In genomic region chr6:108799356-108799720, GRCh38 we compare ENCODE assay signal across 15 cellular contexts. TPM values are rescaled to one million over a fixed set of nuclear protein-coding genes. Genes with fewer than 3 reads are reported as not detected.
DNase-seq lines count a peak whose midpoint lies in the region; ATAC-seq and TF ChIP-seq lines count a peak whose summit lies in the region.
"Had no signal": no experiment of that assay in that cellular context is flagged by ENCODE, and none has a peak within 500 bp of the region (broad histone marks: within the 10 kb centered on the region; RNA-seq: fewer than 3 reads in every experiment).

No MANE protein-coding gene starts in this region.

- peaks cover 6% of the 10 kb centered on the region for H3K27me3 Mint-ChIP-seq in T-helper 2 cell treated with Interferon-gamma antibody and Interleukin-4, amounts not matched to agents 5 μg/mL and 100 μg/mL, for 36 hours (ENCODE audit: low read depth)
- no peaks in the 10 kb centered on the region for H3K27me3 Mint-ChIP-seq in endodermal cell (ENCODE audit: insufficient read depth)

- peaks cover 38% of the 10 kb centered on the region for H3K4me1 Mint-ChIP-seq in T-helper 2 cell treated with Interferon-gamma antibody and Interleukin-4, amounts not matched to agents 5 μg/mL and 100 μg/mL, for 36 hours (ENCODE audit: low read depth)
- H3K4me1 Mint-ChIP-seq in endodermal cell = peaks cover 14% of the 10 kb centered on the region

- no peak overlapping the region for H3K14ac ChIP-seq in trophoblast cell (ENCODE audit: low read length)

- H3K27me3 ChIP-seq in endodermal cell (ENCODE audit: control insufficient read depth, insufficient read depth, low read length, poor library complexity, severe bottlenecking) (no peaks in the 10 kb centered on the region), trophoblast cell (ENCODE audit: insufficient read depth, low read length) (no peaks in the 10 kb centered on the region)

- no peak overlapping the region for H2BK120ac ChIP-seq in trophoblast cell (ENCODE audit: insufficient read depth, low read length, poor library complexity)

- no peak overlapping the region for H4K12ac ChIP-seq in trophoblast cell (ENCODE audit: low read depth, low read length)

- no peaks in the 10 kb centered on the region for H3K4me1 ChIP-seq in endodermal cell (ENCODE audit: control insufficient read depth, insufficient read depth, low read length)
- peaks cover 13 to 15% of the 10 kb centered on the region in 2 experiments for H3K4me1 ChIP-seq in trophoblast cell (ENCODE audit: control insufficient read depth in 1 of 2, insufficient read depth in 2 of 2, low read length in 2 of 2)

- no peak overlapping the region for H2AK5ac ChIP-seq in trophoblast cell (ENCODE audit: low read length)

- H3K9me3 ChIP-seq in endodermal cell (ENCODE audit: control insufficient read depth, low read length) = no peaks in the 10 kb centered on the region
- no peaks in the 10 kb centered on the region for H3K9me3 ChIP-seq in trophoblast cell (ENCODE audit: insufficient read depth, low read depth, low read length)

- ATAC-seq in GM19023 (IDR thresholded peaks at IDR 0.05; ENCODE audit: unreplicated experiment) (no peak), HG03135 (IDR thresholded peaks at IDR 0.05; ENCODE audit: unreplicated experiment) (no peak)

- no peak overlapping the region for H2AFZ ChIP-seq in trophoblast cell (ENCODE audit: insufficient read depth, low read length, poor library complexity)

- H3K9ac ChIP-seq in endodermal cell (ENCODE audit: extremely low read depth, low read length, poor library complexity, severe bottlenecking) = no peak overlapping the region
- no peak overlapping the region for H3K9ac ChIP-seq in trophoblast cell (ENCODE audit: low read length)

- H2BK12ac ChIP-seq in trophoblast cell (ENCODE audit: low read length) = no peak overlapping the region

- H2BK5ac ChIP-seq in trophoblast cell (ENCODE audit: low read depth, low read length, poor library complexity) = no peak overlapping the region

- H3K23ac ChIP-seq in trophoblast cell (ENCODE audit: low read length) = no peak overlapping the region

- no peak for DNase-seq in T-helper 2 cell treated with Interferon-gamma antibody and Interleukin-4, amounts not matched to agents 5 μg/mL and 100 μg/mL, for 36 hours (ENCODE audit: low spot score)
- DNase-seq in T-helper 2 cell = no peak
- peak; percentile 81 for DNase-seq in NCI-H82 (lab: John Stamatoyannopoulos, UW)
- DNase-seq in endodermal cell = no peak
- no peak for DNase-seq in trophoblast cell
- DNase-seq in DMS79 (lab: John Stamatoyannopoulos, UW) = no peak
- DNase-seq: 8988T, DMS 273 treated with DMSO at 0.1 percent for 48 hours, EL, HFFc6, NCI-H187, NCI-H345, SIG-M5 had no signal

- peak overlapping the region; percentile 26 for H3K27ac ChIP-seq in endodermal cell (ENCODE audit: low read depth, low read length)
- H3K27ac ChIP-seq in trophoblast cell (ENCODE audit: low read depth, low read length) = no peak overlapping the region

- no peak overlapping the region for H3K18ac ChIP-seq in trophoblast cell (ENCODE audit: low read length)

- H3K27ac Mint-ChIP-seq in T-helper 2 cell treated with Interferon-gamma antibody and Interleukin-4, amounts not matched to agents 5 μg/mL and 100 μg/mL, for 36 hours = peak overlapping the region; percentile 6
- no peak overlapping the region for H3K27ac Mint-ChIP-seq in endodermal cell
- H3K27ac Mint-ChIP-seq: HFFc6 had no signal

- H4K8ac ChIP-seq in trophoblast cell (ENCODE audit: low read depth, low read length) = no peak overlapping the region

- H3K36me3 Mint-ChIP-seq in T-helper 2 cell treated with Interferon-gamma antibody and Interleukin-4, amounts not matched to agents 5 μg/mL and 100 μg/mL, for 36 hours (ENCODE audit: low read depth) = no peaks in the 10 kb centered on the region
- H3K36me3 Mint-ChIP-seq in endodermal cell (ENCODE audit: low read depth) = no peaks in the 10 kb centered on the region

- H3K4me3 ChIP-seq in endodermal cell (ENCODE audit: low read length) = no peak overlapping the region
- H3K4me3 ChIP-seq in trophoblast cell (ENCODE audit: low read depth, low read length) = no peak overlapping the region

- WGBS in endodermal cell (ENCODE audit: insufficient coverage in 1 of 2, insufficient read length in 1 of 2), 2 experiments = 90% methylated on average over 9 of the region's 9 CpGs; no CpG with 5 or more reads in 1 of the 2 experiments
- no CpG with 5 or more reads among the region's 9 CpGs for WGBS in trophoblast cell (ENCODE audit: extremely low coverage, insufficient coverage, insufficient read length)

- TF ChIP-seq CTCF in endodermal cell (conservative IDR thresholded peaks at IDR 0.05) = no peak

- H3K9me3 Mint-ChIP-seq in T-helper 2 cell treated with Interferon-gamma antibody and Interleukin-4, amounts not matched to agents 5 μg/mL and 100 μg/mL, for 36 hours = no peaks in the 10 kb centered on the region
- no peaks in the 10 kb centered on the region for H3K9me3 Mint-ChIP-seq in endodermal cell
- H3K9me3 Mint-ChIP-seq: HFFc6 had no signal

- no peak overlapping the region for H3K4me2 ChIP-seq in trophoblast cell (ENCODE audit: low read length)

- H3K4ac ChIP-seq in trophoblast cell (ENCODE audit: low read depth, low read length) = no peak overlapping the region

- H3K79me2 ChIP-seq in trophoblast cell (ENCODE audit: control insufficient read depth, insufficient read depth, low read length, poor library complexity) = no peaks in the 10 kb centered on the region

- H3K4me3 Mint-ChIP-seq in T-helper 2 cell treated with Interferon-gamma antibody and Interleukin-4, amounts not matched to agents 5 μg/mL and 100 μg/mL, for 36 hours = peak overlapping the region; percentile 73
- no peak overlapping the region for H3K4me3 Mint-ChIP-seq in endodermal cell
- H3K4me3 Mint-ChIP-seq: HFFc6 had no signal

- peak overlapping the region; percentile 34 for H4K91ac ChIP-seq in trophoblast cell (ENCODE audit: low read depth, low read length)

- H3K36me3 ChIP-seq in endodermal cell (ENCODE audit: control insufficient read depth, insufficient read depth, low read length) = no peaks in the 10 kb centered on the region
- H3K36me3 ChIP-seq in trophoblast cell (ENCODE audit: control insufficient read depth in 1 of 2, insufficient read depth in 2 of 2, low read length in 2 of 2) = no peaks in the 10 kb centered on the region

- peaks cover 3% of the 10 kb centered on the region for H3K79me1 ChIP-seq in trophoblast cell (ENCODE audit: low read length)

RNA-seq across cellular contexts. Expression of gene ARMC2, which starts 48.9 kb away (rescaled TPM):
- 1 to 10 TPM; 7.1 to 8.3 TPM for total RNA-seq in endodermal cell
- polyA plus RNA-seq in endodermal cell (2013, experiment 1 of 2) = 10.6 TPM
- polyA plus RNA-seq in endodermal cell (2013, experiment 2 of 2) = 9.4 TPM
- 2.3 and 2.7 TPM in 2 replicates for polyA plus RNA-seq in trophoblast cell (2013)
